ENCODE assay signal across 8 cellular contexts in the genomic region with DNA sequence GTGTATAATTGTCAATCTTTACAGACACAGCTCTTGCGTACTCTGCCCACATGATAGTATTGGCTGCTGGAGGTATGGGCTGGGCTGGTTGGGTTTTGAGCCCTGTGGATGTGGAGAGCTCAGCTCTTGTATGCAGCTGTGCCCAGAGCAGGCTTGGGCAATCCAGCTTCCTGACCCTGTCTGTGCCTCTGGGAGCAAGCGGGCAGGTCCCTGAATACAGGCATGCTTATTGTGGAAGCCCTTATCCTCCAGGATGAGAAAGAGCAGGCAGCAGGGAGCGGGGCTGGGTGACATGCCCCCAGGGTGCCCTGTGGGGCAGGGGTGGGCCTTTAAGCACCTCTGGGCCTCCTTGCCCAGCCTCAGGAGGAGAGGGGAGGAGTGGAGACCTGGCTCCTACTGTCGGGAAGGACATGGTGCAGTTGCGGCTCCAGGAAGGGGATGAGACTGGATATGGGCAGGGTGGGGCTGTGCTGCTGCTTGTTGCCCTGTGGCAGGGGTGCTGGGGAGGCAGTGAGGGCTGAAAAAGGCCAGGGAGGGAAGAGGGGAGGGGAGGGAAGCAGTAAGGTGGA. TPM values are rescaled to one million over a fixed set of nuclear protein-coding genes. Genes with fewer than 3 reads are reported as not detected.
DNase-seq lines count a peak whose midpoint lies in the region; ATAC-seq and TF ChIP-seq lines count a peak whose summit lies in the region.

No MANE protein-coding gene starts in this region.

- H3K27me3 Mint-ChIP-seq in activated T-cell treated with anti-CD3 and anti-CD28 coated beads, Interleukin-2, amount 50 U/mL, for 24 hours = no peaks in the 10 kb centered on the region
- H3K27me3 Mint-ChIP-seq in type B pancreatic cell = no peaks in the 10 kb centered on the region

- H3K9me3 ChIP-seq in mucosa of descending colon = no peaks in the 10 kb centered on the region

- no peaks in the 10 kb centered on the region for H3K9me3 Mint-ChIP-seq in activated T-cell treated with anti-CD3 and anti-CD28 coated beads, Interleukin-2, amount 50 U/mL, for 24 hours
- H3K9me3 Mint-ChIP-seq in type B pancreatic cell = no peaks in the 10 kb centered on the region

- ATAC-seq in mucosa of descending colon = peak; percentile 54
- ATAC-seq in GM19452 (IDR thresholded peaks at IDR 0.05; ENCODE audit: unreplicated experiment) = no peak

- no peak overlapping the region for H3K4me3 Mint-ChIP-seq in activated T-cell treated with anti-CD3 and anti-CD28 coated beads, Interleukin-2, amount 50 U/mL, for 24 hours
- peak overlapping the region; percentile 46 for H3K4me3 Mint-ChIP-seq in type B pancreatic cell

- intact Hi-C loops in dorsolateral prefrontal cortex (cut with DNase I) = loop anchor here (1.0 to 5.0 kb wide), 3 partner anchors 58 to 123 kb away; no protein-coding TSS in a partner anchor
- intact Hi-C loops in mucosa of descending colon (cut with DNase I, micrococcal nuclease) = loop anchor here (2.0 to 5.0 kb wide), 3 partner anchors 58 to 118 kb away; no protein-coding TSS in a partner anchor

- H3K27ac ChIP-seq in dorsolateral prefrontal cortex = peak overlapping the region in 57 of 59 donors; percentile 5 to 89 (median 73)

- no peaks in the 10 kb centered on the region for H3K36me3 ChIP-seq in mucosa of descending colon (ENCODE audit: low read depth)

- H3K27ac Mint-ChIP-seq in activated T-cell treated with anti-CD3 and anti-CD28 coated beads, Interleukin-2, amount 50 U/mL, for 24 hours = peak overlapping the region; percentile 98
- H3K27ac Mint-ChIP-seq in type B pancreatic cell = peak overlapping the region; percentile 96

- H3K36me3 Mint-ChIP-seq in activated T-cell treated with anti-CD3 and anti-CD28 coated beads, Interleukin-2, amount 50 U/mL, for 24 hours (ENCODE audit: low read depth) = peaks cover 60% of the 10 kb centered on the region
- H3K36me3 Mint-ChIP-seq in type B pancreatic cell = peaks cover 19% of the 10 kb centered on the region

- no peak for DNase-seq in activated T-cell treated with anti-CD3 and anti-CD28 coated beads, Interleukin-2, amount 50 U/mL, for 24 hours
- DNase-seq in activated T-cell treated with anti-CD3 and anti-CD28 coated beads, Interleukin-2, amount 50 U/mL, for 48 hours = no peak
- DNase-seq in dorsolateral prefrontal cortex = peak in 1 of 10 donors; percentile 27
- DNase-seq in mucosa of descending colon = peak in 1 of 3 donors; percentile 63
- DNase-seq in type B pancreatic cell (ENCODE audit: extremely low spot score, unreplicated experiment) = no peak
- no peak for DNase-seq in stimulated activated CD4-positive, alpha-beta T cell treated with anti-CD3 and anti-CD28 coated beads, Interleukin-15, amount 100 ng/mL, for 24 hours
- DNase-seq in superior temporal gyrus (ENCODE audit: extremely low spot score) = no peak

- no peak overlapping the region for H3K4me3 ChIP-seq in dorsolateral prefrontal cortex
- H3K4me3 ChIP-seq in mucosa of descending colon = no peak overlapping the region

- peaks cover 64% of the 10 kb centered on the region for H3K4me1 Mint-ChIP-seq in activated T-cell treated with anti-CD3 and anti-CD28 coated beads, Interleukin-2, amount 50 U/mL, for 24 hours (ENCODE audit: low read depth)
- H3K4me1 Mint-ChIP-seq in type B pancreatic cell (ENCODE audit: unreplicated experiment) = peaks cover 65% of the 10 kb centered on the region

- TF ChIP-seq CTCF in dorsolateral prefrontal cortex (IDR thresholded peaks at IDR 0.05 in 54 of 56, conservative IDR thresholded peaks at IDR 0.05 in 2 of 56; ENCODE audit: low read depth in 1 of 56, partially characterized antibody in 56 of 56) (no peak), mucosa of descending colon (IDR thresholded peaks at IDR 0.05) (no peak), type B pancreatic cell (conservative IDR thresholded peaks at IDR 0.05) (no peak)

- peaks cover 47% of the 10 kb centered on the region for H3K4me1 ChIP-seq in mucosa of descending colon (ENCODE audit: low read depth)

- H3K27me3 ChIP-seq in dorsolateral prefrontal cortex = no peaks in the 10 kb centered on the region

RNA-seq across cellular contexts. Expression of gene SH2D4B, which starts 32.7 kb away (rescaled TPM):
- total RNA-seq in dorsolateral prefrontal cortex (1 to 10 TPM in 2 of 120 experiments, under 1 TPM in 103, not detected in 15; 0.07 to 1.3 (median 0.38) TPM), mucosa of descending colon (not detected), type B pancreatic cell (ENCODE audit: low replicate concordance) (0.07 and 0.10 TPM in 2 replicates)

RNA-seq across cellular contexts. Expression of gene TSPAN14, which starts 50.9 kb away (rescaled TPM):
- 10 to 100 TPM; 40.9 to 83.1 (median 60.2) TPM for total RNA-seq in dorsolateral prefrontal cortex
- total RNA-seq in mucosa of descending colon = 10 to 100 TPM; 75.5 to 96.5 (median 81.0) TPM
- 111 and 159 TPM in 2 replicates for total RNA-seq in type B pancreatic cell (ENCODE audit: low replicate concordance)
